Comparison of ENCODE assay signal across 21 cellular contexts in genomic region chr12:29692237-29692636, GRCh38.
"Had no signal": no experiment of that assay in that cellular context is flagged by ENCODE, and none has a peak within 500 bp of the region (broad histone marks: within the 10 kb centered on the region; RNA-seq: fewer than 3 reads in every experiment).

No MANE protein-coding gene starts in this region.

- H3K4me3 ChIP-seq: heart left ventricle, right lobe of liver, skin epidermis, testis, vagina had no signal

- H3K4me1 ChIP-seq: right lobe of liver, testis, vagina had no signal

- DNase-seq: activated CD4-positive, alpha-beta T cell treated with anti-CD3 and anti-CD28 coated beads, Interleukin-2, amount 10 ng/mL, durations not matched to agents 7 days and 5 days; activated CD8-positive, alpha-beta T cell treated with anti-CD3 and anti-CD28 coated beads, Interleukin-2, amount 10 ng/mL, durations not matched to agents 7 days and 5 days; activated T-cell treated with anti-CD3 and anti-CD28 coated beads, Interleukin-2, amount 50 U/mL, for 24 hours; aorta; heart left ventricle; islet precursor cell; left cardiac atrium; mesenchymal stem cell; nucleus accumbens; right lobe of liver; testis; trophoblast cell had no signal

- H3K9ac ChIP-seq: parathyroid adenoma had no signal

- H3K9me3 Mint-ChIP-seq: activated CD4-positive, alpha-beta T cell treated with anti-CD3 and anti-CD28 coated beads, Interleukin-2, amount 10 ng/mL, durations not matched to agents 7 days and 5 days; activated T-cell treated with anti-CD3 and anti-CD28 coated beads, Interleukin-2, amount 50 U/mL, for 24 hours; brain; nephron had no signal

- H3K9me3 ChIP-seq: heart left ventricle, right lobe of liver, testis, vagina had no signal

- H3K27ac ChIP-seq: heart left ventricle, parathyroid adenoma, right lobe of liver, skin epidermis, testis, vagina had no signal

- H2AFZ ChIP-seq: parathyroid adenoma had no signal

- H3K36me3 ChIP-seq: heart left ventricle, right lobe of liver, vagina had no signal

- H3K4me3 Mint-ChIP-seq: activated CD4-positive, alpha-beta T cell treated with anti-CD3 and anti-CD28 coated beads, Interleukin-2, amount 10 ng/mL, durations not matched to agents 7 days and 5 days; activated CD8-positive, alpha-beta T cell treated with anti-CD3 and anti-CD28 coated beads, Interleukin-2, amount 10 ng/mL, durations not matched to agents 7 days and 5 days; activated T-cell treated with anti-CD3 and anti-CD28 coated beads, Interleukin-2, amount 50 U/mL, for 24 hours; activated T-helper 17 cell treated with anti-CD3 and anti-CD28 coated beads, Interleukin-2, amount 50 U/mL, for 72 hours; brain; nephron; stimulated activated memory B cell treated with anti-CD40 and anti-IgM and Interleukin-4, amounts not matched to agents 10 μg/mL and 1 μg/mL and 100 μg/mL, for 72 hours had no signal

- H3K27ac Mint-ChIP-seq: activated CD4-positive, alpha-beta T cell treated with anti-CD3 and anti-CD28 coated beads, Interleukin-2, amount 10 ng/mL, durations not matched to agents 7 days and 5 days; activated CD8-positive, alpha-beta T cell treated with anti-CD3 and anti-CD28 coated beads, Interleukin-2, amount 10 ng/mL, durations not matched to agents 7 days and 5 days; activated naive CD4-positive, alpha-beta T cell treated with anti-CD3 and anti-CD28 coated beads, Interleukin-2, amount 50 U/mL, for 72 hours; activated T-cell treated with anti-CD3 and anti-CD28 coated beads, Interleukin-2, amount 50 U/mL, for 24 hours; activated T-helper 17 cell treated with anti-CD3 and anti-CD28 coated beads, Interleukin-2, amount 50 U/mL, for 72 hours; brain; nephron; stimulated activated memory B cell treated with anti-CD40 and anti-IgM and Interleukin-4, amounts not matched to agents 10 μg/mL and 1 μg/mL and 100 μg/mL, for 72 hours had no signal

- H3K4me1 Mint-ChIP-seq: activated CD4-positive, alpha-beta T cell treated with anti-CD3 and anti-CD28 coated beads, Interleukin-2, amount 10 ng/mL, durations not matched to agents 7 days and 5 days; activated T-helper 17 cell treated with anti-CD3 and anti-CD28 coated beads, Interleukin-2, amount 50 U/mL, for 72 hours; stimulated activated memory B cell treated with anti-CD40 and anti-IgM and Interleukin-4, amounts not matched to agents 10 μg/mL and 1 μg/mL and 100 μg/mL, for 72 hours had no signal

- H3K36me3 Mint-ChIP-seq: activated naive CD4-positive, alpha-beta T cell treated with anti-CD3 and anti-CD28 coated beads, Interleukin-2, amount 50 U/mL, for 72 hours; stimulated activated memory B cell treated with anti-CD40 and anti-IgM and Interleukin-4, amounts not matched to agents 10 μg/mL and 1 μg/mL and 100 μg/mL, for 72 hours had no signal

- H3K27me3 Mint-ChIP-seq: brain; stimulated activated memory B cell treated with anti-CD40 and anti-IgM and Interleukin-4, amounts not matched to agents 10 μg/mL and 1 μg/mL and 100 μg/mL, for 72 hours had no signal

- ATAC-seq: activated CD4-positive, CD25-positive, alpha-beta regulatory T cell treated with anti-CD3 and anti-CD28 coated beads, Interleukin-2, amount 50 U/mL, for 24 hours; activated CD8-positive, alpha-beta T cell treated with anti-CD3 and anti-CD28 coated beads, Interleukin-2, amount 10 ng/mL, durations not matched to agents 7 days and 5 days; activated naive CD4-positive, alpha-beta T cell treated with anti-CD3 and anti-CD28 coated beads, Interleukin-2, amount 50 U/mL, for 72 hours; activated T-helper 17 cell treated with anti-CD3 and anti-CD28 coated beads, Interleukin-2, amount 50 U/mL, for 72 hours; left cardiac atrium; stimulated activated memory B cell treated with anti-CD40 and anti-IgM and Interleukin-4, amounts not matched to agents 10 μg/mL and 1 μg/mL and 100 μg/mL, for 72 hours had no signal

- H3K27me3 ChIP-seq: heart left ventricle, right lobe of liver, testis, vagina had no signal
